In the genomic region with DNA sequence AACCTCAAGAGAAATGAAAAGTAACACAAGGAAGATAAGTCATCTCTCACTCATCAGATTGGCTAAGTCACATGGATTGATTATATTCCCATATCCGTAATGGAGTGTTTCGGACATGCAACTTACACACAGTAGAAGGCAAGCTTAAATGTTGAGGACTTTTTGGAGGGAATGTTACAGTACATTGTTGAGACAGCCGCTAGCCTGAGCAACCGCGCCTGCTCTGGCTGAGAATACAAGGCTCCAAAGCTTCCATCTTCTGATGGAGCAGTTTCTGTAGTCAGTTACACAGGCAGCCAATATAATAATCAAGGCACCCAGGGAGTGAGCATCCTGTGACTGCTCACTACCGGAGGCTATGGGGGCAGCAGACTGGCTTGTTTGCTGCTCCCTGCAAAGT, we compare ENCODE assay signal across 8 cellular contexts. TPM values are rescaled to one million over a fixed set of nuclear protein-coding genes. Genes with fewer than 3 reads are reported as not detected.
A peak's percentile ranks its signal among the peaks of the same experiment; 100 is the strongest.
DNase-seq lines count a peak whose midpoint lies in the region; ATAC-seq and TF ChIP-seq lines count a peak whose summit lies in the region.

No MANE protein-coding gene starts in this region.

- peak overlapping the region; percentile 91 for H3K4me3 ChIP-seq in CD4-positive, CD25-positive, alpha-beta regulatory T cell (ENCODE audit: low read depth, low read length)
- H3K4me3 ChIP-seq in LNCaP clone FGC (ENCODE audit: low read depth, low read length) (peak overlapping the region; percentile 71), HAP-1 (no peak overlapping the region; the same call in 1 of the 2 replicates)

- H3K36me3 Mint-ChIP-seq in CD4-positive, CD25-positive, alpha-beta regulatory T cell, result no peaks in the 10 kb centered on the region
- H3K36me3 Mint-ChIP-seq in central memory CD8-positive, alpha-beta T cell (ENCODE audit: insufficient read depth), result peaks cover 2% of the 10 kb centered on the region
- no peaks in the 10 kb centered on the region for H3K36me3 Mint-ChIP-seq in natural killer cell

- peaks cover 15% of the 10 kb centered on the region for H3K4me1 ChIP-seq in CD4-positive, CD25-positive, alpha-beta regulatory T cell (ENCODE audit: control insufficient read depth, insufficient read depth, low read length, poor library complexity, severe bottlenecking)
- H3K4me1 ChIP-seq in HAP-1, result peaks cover 7% of the 10 kb centered on the region

- peak overlapping the region in 2 of 3 donors; percentile 87 to 91 for H3K27ac Mint-ChIP-seq in CD4-positive, CD25-positive, alpha-beta regulatory T cell
- H3K27ac Mint-ChIP-seq in central memory CD8-positive, alpha-beta T cell (ENCODE audit: low read depth), result peak overlapping the region; percentile 32
- H3K27ac Mint-ChIP-seq in natural killer cell, result peak overlapping the region; percentile 75 to 77

- no peak for ATAC-seq in CD4-positive, CD25-positive, alpha-beta regulatory T cell (ENCODE audit: low read depth in 2 of 2)
- ATAC-seq in central memory CD8-positive, alpha-beta T cell (replicated peaks; ENCODE audit: extremely low read depth, poor library complexity, severe bottlenecking), result no peak
- no peak for ATAC-seq in natural killer cell
- no peak for ATAC-seq in HG03460 (IDR thresholded peaks at IDR 0.05; ENCODE audit: unreplicated experiment)
- no peak for ATAC-seq in HG03378 (IDR thresholded peaks at IDR 0.05; ENCODE audit: unreplicated experiment)

- no peak for TF ChIP-seq CTCF in LNCaP clone FGC (IDR thresholded peaks at IDR 0.05; ENCODE audit: control insufficient read depth, extremely low read depth, insufficient read depth)
- TF ChIP-seq CTCF in natural killer cell (IDR thresholded peaks at IDR 0.05), result no peak

- H3K36me3 ChIP-seq in CD4-positive, CD25-positive, alpha-beta regulatory T cell (ENCODE audit: control insufficient read depth, insufficient read depth, low read length), result no peaks in the 10 kb centered on the region
- H3K36me3 ChIP-seq in HAP-1 (replicated peaks), result no peaks in the 10 kb centered on the region

- H3K4me3 Mint-ChIP-seq in CD4-positive, CD25-positive, alpha-beta regulatory T cell, result peak overlapping the region; percentile 90 to 96 (median 90)
- peak overlapping the region; percentile 74 for H3K4me3 Mint-ChIP-seq in central memory CD8-positive, alpha-beta T cell
- peak overlapping the region; percentile 81 for H3K4me3 Mint-ChIP-seq in natural killer cell

- H3K9me3 ChIP-seq in CD4-positive, CD25-positive, alpha-beta regulatory T cell (ENCODE audit: control insufficient read depth in 2 of 2, low read length in 2 of 2), result no peaks in the 10 kb centered on the region
- no peaks in the 10 kb centered on the region for H3K9me3 ChIP-seq in HAP-1

- DNase-seq in CD4-positive, CD25-positive, alpha-beta regulatory T cell, result no peak
- DNase-seq in LNCaP clone FGC (ENCODE audit: low read depth) (no peak), natural killer cell (no peak), HAP-1 (ENCODE audit: low spot score in 2 of 2) (no peak)
- no peak for DNase-seq in central memory CD8-positive, alpha-beta T cell (ENCODE audit: low spot score in 2 of 2)
- DNase-seq in NK-92 treated with Interleukin-12 subunit alpha and Interleukin-12 subunit beta, amount 100 ng/mL, for 24 hours (lab: John Stamatoyannopoulos, UW), result no peak

- H3K27me3 ChIP-seq in CD4-positive, CD25-positive, alpha-beta regulatory T cell (ENCODE audit: control insufficient read depth, insufficient read depth, low read length), result no peaks in the 10 kb centered on the region
- no peaks in the 10 kb centered on the region for H3K27me3 ChIP-seq in HAP-1 (ENCODE audit: low read depth)

- peak overlapping the region; percentile 83 for H3K27ac ChIP-seq in CD4-positive, CD25-positive, alpha-beta regulatory T cell (ENCODE audit: insufficient read depth, low read length, poor library complexity, severe bottlenecking)

- intact Hi-C loops in natural killer cell (cut with micrococcal nuclease), result loop anchor here (10.0 kb wide), 1 partner anchor 178 kb away; the partner anchor contains the start of gene IL17D

- in situ Hi-C loops in HAP-1 (cut with MboI; ENCODE audit: low sequenced_read_pairs), result no loop called here

- peaks cover 0 to 3% (median 0%) of the 10 kb centered on the region in 7 donors for H3K9me3 Mint-ChIP-seq in CD4-positive, CD25-positive, alpha-beta regulatory T cell
- no peaks in the 10 kb centered on the region for H3K9me3 Mint-ChIP-seq in central memory CD8-positive, alpha-beta T cell
- H3K9me3 Mint-ChIP-seq in natural killer cell, result no peaks in the 10 kb centered on the region

- H3K27me3 Mint-ChIP-seq in CD4-positive, CD25-positive, alpha-beta regulatory T cell, result peaks cover 14% of the 10 kb centered on the region
- H3K27me3 Mint-ChIP-seq in central memory CD8-positive, alpha-beta T cell, result peaks cover 12% of the 10 kb centered on the region
- H3K27me3 Mint-ChIP-seq in natural killer cell (ENCODE audit: low read depth in 2 of 2), result peaks cover 4 to 10% of the 10 kb centered on the region in 2 donors

- H3K4me1 Mint-ChIP-seq in CD4-positive, CD25-positive, alpha-beta regulatory T cell, result peaks cover 0 to 46% (median 21%) of the 10 kb centered on the region in 4 donors
- peaks cover 21% of the 10 kb centered on the region for H3K4me1 Mint-ChIP-seq in central memory CD8-positive, alpha-beta T cell
- peaks cover 16 to 18% of the 10 kb centered on the region in 2 donors for H3K4me1 Mint-ChIP-seq in natural killer cell

RNA-seq across cellular contexts. Expression of gene CRYL1, which starts 1.0 kb away (rescaled TPM):
- total RNA-seq in CD4-positive, CD25-positive, alpha-beta regulatory T cell, result 16.2 TPM
- 10 to 100 TPM; 45.8 to 55.0 (median 53.7) TPM for polyA plus RNA-seq in CD4-positive, CD25-positive, alpha-beta regulatory T cell
- 10 to 100 TPM; 13.4 to 15.8 (median 14.9) TPM for total RNA-seq in natural killer cell

RNA-seq across cellular contexts. Expression of gene IFT88, which starts 40.3 kb away (rescaled TPM):
- total RNA-seq in CD4-positive, CD25-positive, alpha-beta regulatory T cell, result 7.1 TPM
- polyA plus RNA-seq in CD4-positive, CD25-positive, alpha-beta regulatory T cell, result 1 to 10 TPM; 3.7 to 8.0 (median 5.8) TPM
- total RNA-seq in natural killer cell, result 10 to 100 TPM in 2 of 3 donors, 1 to 10 TPM in 1; 9.2 to 13.9 (median 13.9) TPM

Comparison
In these comparisons a context has a peak if more than half of its experiments do, and no peak if none do; other contexts are left out.
1. H3K27ac Mint-ChIP-seq: peak in every context shown above with its lines; median percentile 89 in CD4-positive, CD25-positive, alpha-beta regulatory T cell; 76 in natural killer cell; 32 in central memory CD8-positive, alpha-beta T cell.